ENCODE assay signal across 8 cellular contexts in genomic region chr20:50588034-50588736, GRCh38.
DNase-seq lines count a peak whose midpoint lies in the region; ATAC-seq and TF ChIP-seq lines count a peak whose summit lies in the region.

No MANE protein-coding gene starts in this region.

- DNase-seq in Calu3 (peak; percentile 94), HuH-7.5 (ENCODE audit: low spot score) (peak; percentile 98), psoas muscle (peak; percentile 75 to 88)
- peak; percentile 61 for DNase-seq in activated gamma-delta T cell treated with anti-CD3 and anti-CD28 coated beads, Interleukin-2, amount 50 U/mL, for 16 hours (ENCODE audit: low read depth)

- H3K4me3 ChIP-seq in gastroesophageal sphincter (no peak overlapping the region), psoas muscle (no peak overlapping the region)

- no peak for TF ChIP-seq EP300 in gastroesophageal sphincter (IDR thresholded peaks at IDR 0.05)

- H3K36me3 ChIP-seq in gastroesophageal sphincter: peaks cover 0 to 64% of the 10 kb centered on the region in 2 donors
- H3K36me3 ChIP-seq in psoas muscle (ENCODE audit: insufficient read depth in 1 of 2, low read depth in 1 of 2): peaks cover 7 to 69% of the 10 kb centered on the region in 2 donors

- TF ChIP-seq POLR2A in gastroesophageal sphincter (IDR thresholded peaks at IDR 0.05): no peak

- H3K4me3 Mint-ChIP-seq in Calu3 (ENCODE audit: low read depth, unreplicated experiment): no peak overlapping the region

- intact Hi-C loops in Calu3 (cut with micrococcal nuclease; ENCODE audit: unreplicated experiment): no loop called here
- intact Hi-C loops in psoas muscle (cut with DNase I): no loop called here

- ATAC-seq in SK-N-SH treated with all-trans-retinoic acid at 6 μM for 48 hours: peak; percentile 84
- peak; percentile 25 for ATAC-seq in gastroesophageal sphincter
- peak; percentile 54 to 72 (median 67) for ATAC-seq in psoas muscle
- no peak for ATAC-seq in HG02981 (IDR thresholded peaks at IDR 0.05; ENCODE audit: unreplicated experiment)
- ATAC-seq in GM21381 (IDR thresholded peaks at IDR 0.05; ENCODE audit: unreplicated experiment): no peak

- WGBS in gastroesophageal sphincter (ENCODE audit: low coverage in 1 of 2), 2 donors: 45 to 51% methylated on average over 6 to 7 of the region's 12 CpGs
- 60 to 68% (median 66%) methylated on average over 12 of the region's 12 CpGs for WGBS in psoas muscle, 3 donors

- TF ChIP-seq CTCF in Calu3 (IDR thresholded peaks at IDR 0.05; ENCODE audit: unreplicated experiment): peak; percentile 97
- TF ChIP-seq CTCF in gastroesophageal sphincter (IDR thresholded peaks at IDR 0.05): peak in 3 of 4 experiments; percentile 68 to 86 (median 78)
- peak; percentile 82 for TF ChIP-seq CTCF in psoas muscle (IDR thresholded peaks at IDR 0.05)

- H3K9me3 ChIP-seq in gastroesophageal sphincter (no peaks in the 10 kb centered on the region), psoas muscle (no peaks in the 10 kb centered on the region)

- no peaks in the 10 kb centered on the region for H3K27me3 Mint-ChIP-seq in Calu3 (ENCODE audit: unreplicated experiment)

- H3K9me3 Mint-ChIP-seq in Calu3 (ENCODE audit: low read depth, unreplicated experiment): no peaks in the 10 kb centered on the region

- H3K36me3 Mint-ChIP-seq in Calu3 (ENCODE audit: insufficient read depth, unreplicated experiment): peaks cover 62% of the 10 kb centered on the region

- H3K27ac ChIP-seq in gastroesophageal sphincter (peak overlapping the region in 1 of 4 donors; percentile 13), psoas muscle (no peak overlapping the region)

- BruUV-seq in Calu3 (replicated peaks; lab: Mats Ljungman, UMichigan): no TSS peak

- CTCF ChIA-PET in Calu3 (lab: Charles Lee): interaction anchor here (0.5 to 1.2 kb wide), 7 partner anchors 70 to 156 kb away, joined by 3 to 6 read pairs (median 3); no protein-coding TSS in a partner anchor

- H3K4me1 Mint-ChIP-seq in Calu3 (ENCODE audit: low read depth, unreplicated experiment): no peaks in the 10 kb centered on the region

- H3K27me3 ChIP-seq in gastroesophageal sphincter (no peaks in the 10 kb centered on the region), psoas muscle (ENCODE audit: insufficient read depth in 3 of 3, low read length in 2 of 3) (no peaks in the 10 kb centered on the region)

- no peak overlapping the region for H3K27ac Mint-ChIP-seq in Calu3 (ENCODE audit: unreplicated experiment)

- H3K4me1 ChIP-seq in gastroesophageal sphincter (peaks cover 0 to 29% (median 10%) of the 10 kb centered on the region in 3 donors), psoas muscle (peaks cover 10% of the 10 kb centered on the region)

TF ChIP-seq in SK-N-SH treated with all-trans-retinoic acid at 6 μM for 48 hours, 23 proteins besides CTCF, POLR2A, EP300 and RAD21:
- TF ChIP-seq ZNF70 (CRISPR knock-in tag; IDR thresholded peaks at IDR 0.05): no peak

Comparison
In these comparisons a context has a peak if more than half of its experiments do, and no peak if none do; other contexts are left out.
1. ATAC-seq: peak in SK-N-SH treated with all-trans-retinoic acid at 6 μM for 48 hours (single experiment), gastroesophageal sphincter (single experiment) and psoas muscle (4 of 4); none in HG02981 (single experiment) and GM21381 (single experiment).
2. Peak in every context shown above with its lines, with median percentiles within 50 percentile points of each other: DNase-seq and CTCF ChIP-seq.